ENCODE assay signal across 20 cellular contexts in the genomic region with DNA sequence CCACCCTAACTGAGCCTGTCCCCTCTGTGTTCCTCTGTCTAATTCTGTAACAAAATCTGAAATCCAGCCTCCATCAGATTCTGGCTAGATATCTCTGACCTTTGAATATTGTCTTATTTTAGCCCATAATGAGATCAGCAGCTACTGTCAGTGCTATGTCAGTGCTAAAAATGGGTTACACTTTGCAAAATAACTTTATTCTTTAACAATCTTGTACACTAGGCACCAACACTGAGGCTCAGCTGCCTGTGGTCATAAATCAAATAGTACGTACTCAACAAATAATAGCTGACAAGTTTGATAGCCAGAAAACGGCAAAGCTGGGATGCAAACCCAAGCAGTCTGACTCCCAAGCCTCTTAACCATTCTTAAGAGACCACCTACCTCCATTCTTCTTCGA. TPM values are rescaled to one million over a fixed set of nuclear protein-coding genes. Genes with fewer than 3 reads are reported as not detected.
A peak's percentile ranks its signal among the peaks of the same experiment; 100 is the strongest.
DNase-seq lines count a peak whose midpoint lies in the region; ATAC-seq and TF ChIP-seq lines count a peak whose summit lies in the region.
"Had no signal": no experiment of that assay in that cellular context is flagged by ENCODE, and none has a peak within 500 bp of the region (broad histone marks: within the 10 kb centered on the region; RNA-seq: fewer than 3 reads in every experiment).

No MANE protein-coding gene starts in this region.

- no peak overlapping the region for H4K5ac ChIP-seq in mesendoderm (ENCODE audit: low read length)

- H3K9ac ChIP-seq in fibroblast of lung (ENCODE audit: insufficient read depth, low read length) = no peak overlapping the region
- H3K9ac ChIP-seq in mesendoderm (ENCODE audit: low read length) = no peak overlapping the region
- H3K9ac ChIP-seq: neural progenitor cell had no signal

- no peaks in the 10 kb centered on the region for H3K9me3 ChIP-seq in RWPE2 (ENCODE audit: severe bottlenecking)
- no peaks in the 10 kb centered on the region for H3K9me3 ChIP-seq in fibroblast of lung (ENCODE audit: control insufficient read depth, insufficient read depth, low read depth, low read length)
- H3K9me3 ChIP-seq: Peyer's patch, right atrium auricular region, thoracic aorta had no signal

- H3K27me3 Mint-ChIP-seq in activated CD4-positive, alpha-beta T cell treated with anti-CD3 and anti-CD28 coated beads for 36 hours = no peaks in the 10 kb centered on the region
- H3K27me3 Mint-ChIP-seq: CD4-positive, alpha-beta memory T cell had no signal

- peaks cover 62% of the 10 kb centered on the region for H3K36me3 Mint-ChIP-seq in activated CD4-positive, alpha-beta T cell treated with anti-CD3 and anti-CD28 coated beads for 36 hours (ENCODE audit: low read depth)
- peaks cover 100% of the 10 kb centered on the region for H3K36me3 Mint-ChIP-seq in stimulated activated effector memory CD8-positive, alpha-beta T cell treated with anti-CD3 and anti-CD28 coated beads, Interleukin-12 subunit alpha, Interleukin-12 subunit beta, amount 100 ng/mL, for 72 hours

- H3K79me2 ChIP-seq in fibroblast of lung (ENCODE audit: control insufficient read depth, insufficient read depth, low read length) (no peaks in the 10 kb centered on the region), mesendoderm (ENCODE audit: control insufficient read depth, insufficient read depth, low read length) (no peaks in the 10 kb centered on the region)

- H3K18ac ChIP-seq in mesendoderm (ENCODE audit: low read length) = no peak overlapping the region

- H3K9me3 Mint-ChIP-seq in activated CD4-positive, alpha-beta T cell treated with anti-CD3 and anti-CD28 coated beads for 36 hours (ENCODE audit: low read depth) = no peaks in the 10 kb centered on the region
- H3K9me3 Mint-ChIP-seq in stimulated activated effector memory CD8-positive, alpha-beta T cell treated with anti-CD3 and anti-CD28 coated beads, Interleukin-12 subunit alpha, Interleukin-12 subunit beta, amount 100 ng/mL, for 72 hours = no peaks in the 10 kb centered on the region
- H3K9me3 Mint-ChIP-seq: CD4-positive, alpha-beta memory T cell; neural progenitor cell had no signal

- no peak for DNase-seq in activated CD4-positive, alpha-beta T cell treated with anti-CD3 and anti-CD28 coated beads for 36 hours
- DNase-seq in activated CD4-positive, alpha-beta T cell treated with anti-CD3 and anti-CD28 coated beads, Interleukin-2, amount 50 U/mL, for 4 hours = no peak
- no peak for DNase-seq in RWPE2 (ENCODE audit: low spot score)
- DNase-seq in fibroblast of lung (ENCODE audit: low read depth in 2 of 2) = no peak
- DNase-seq in stimulated activated effector memory CD8-positive, alpha-beta T cell treated with anti-CD3 and anti-CD28 coated beads, Interleukin-12 subunit alpha, Interleukin-12 subunit beta, amount 100 ng/mL, for 72 hours (ENCODE audit: low spot score in 2 of 2) = no peak
- DNase-seq in substantia nigra (lab: John Stamatoyannopoulos, UW) = no peak
- no peak for DNase-seq in mesendoderm
- DNase-seq: CD4-positive, alpha-beta memory T cell; dorsolateral prefrontal cortex; islet precursor cell; Karpas-422; NCI-H1417; NCI-H2171 treated with DMSO at 0.1 percent for 48 hours; NCI-H82; Peyer's patch had no signal

- no peak overlapping the region for H2AK5ac ChIP-seq in mesendoderm (ENCODE audit: low read length)

- H3K4me2 ChIP-seq in fibroblast of lung (ENCODE audit: extremely low read depth, insufficient read depth, low read length) (no peak overlapping the region), mesendoderm (ENCODE audit: low read length) (no peak overlapping the region)
- H3K4me2 ChIP-seq: neural progenitor cell had no signal

- no peak overlapping the region for H2AFZ ChIP-seq in fibroblast of lung (ENCODE audit: low read length)
- H2AFZ ChIP-seq: neural progenitor cell had no signal

- POLR2A ChIA-PET in activated CD4-positive, alpha-beta T cell treated with anti-CD3 and anti-CD28 coated beads for 36 hours (lab: Charles Lee) = interaction anchor here (1.1 kb wide), 1 partner anchor 10 kb away, joined by 3 read pairs; no protein-coding TSS in a partner anchor

- no peak overlapping the region for H2BK15ac ChIP-seq in mesendoderm (replicated peaks; ENCODE audit: low read depth)

- H3K36me3 ChIP-seq in RWPE2 (ENCODE audit: low read depth) (peaks cover 85% of the 10 kb centered on the region), fibroblast of lung (ENCODE audit: control insufficient read depth, insufficient read depth, low read length) (peaks cover 7% of the 10 kb centered on the region), mesendoderm (ENCODE audit: control insufficient read depth, insufficient read depth, low read length) (peaks cover 12% of the 10 kb centered on the region)
- H3K36me3 ChIP-seq: neural progenitor cell had no signal

- H3K27me3 ChIP-seq in RWPE2 (ENCODE audit: insufficient read depth, poor library complexity, severe bottlenecking) (no peaks in the 10 kb centered on the region), fibroblast of lung (ENCODE audit: control insufficient read depth, insufficient read depth, low read length) (no peaks in the 10 kb centered on the region), mesendoderm (ENCODE audit: insufficient read depth, low read length, poor library complexity) (no peaks in the 10 kb centered on the region)
- H3K27me3 ChIP-seq: dorsolateral prefrontal cortex, neural progenitor cell, Peyer's patch, right atrium auricular region had no signal

- CTCF ChIA-PET in activated CD4-positive, alpha-beta T cell treated with anti-CD3 and anti-CD28 coated beads for 36 hours (lab: Charles Lee) = no interaction called here

- intact Hi-C loops in activated CD4-positive, alpha-beta T cell treated with anti-CD3 and anti-CD28 coated beads for 36 hours (cut with DNase I, micrococcal nuclease) = loop anchor here in 1 of 2 experiments (1.0 to 10.0 kb wide), 4 partner anchors 24 to 1257 kb away; no protein-coding TSS in a partner anchor

- no peak overlapping the region for H3K4me3 Mint-ChIP-seq in activated CD4-positive, alpha-beta T cell treated with anti-CD3 and anti-CD28 coated beads for 36 hours
- H3K4me3 Mint-ChIP-seq in stimulated activated effector memory CD8-positive, alpha-beta T cell treated with anti-CD3 and anti-CD28 coated beads, Interleukin-12 subunit alpha, Interleukin-12 subunit beta, amount 100 ng/mL, for 72 hours = no peak overlapping the region
- H3K4me3 Mint-ChIP-seq: CD4-positive, alpha-beta memory T cell; neural progenitor cell had no signal

- peak overlapping the region; percentile 26 for H3K27ac Mint-ChIP-seq in activated CD4-positive, alpha-beta T cell treated with anti-CD3 and anti-CD28 coated beads for 36 hours
- peak overlapping the region; percentile 89 for H3K27ac Mint-ChIP-seq in stimulated activated effector memory CD8-positive, alpha-beta T cell treated with anti-CD3 and anti-CD28 coated beads, Interleukin-12 subunit alpha, Interleukin-12 subunit beta, amount 100 ng/mL, for 72 hours
- H3K27ac Mint-ChIP-seq: neural progenitor cell had no signal

- no peaks in the 10 kb centered on the region for H4K20me1 ChIP-seq in fibroblast of lung (ENCODE audit: control insufficient read depth, extremely low read depth, insufficient read depth, low read length)

- H3K4me3 ChIP-seq in RWPE2 (ENCODE audit: severe bottlenecking) (no peak overlapping the region), fibroblast of lung (replicated peaks in 1 of 4; ENCODE audit: control extremely low read depth in 1 of 4, insufficient read depth in 1 of 4, low read depth in 3 of 4, low read length in 4 of 4) (no peak overlapping the region), mesendoderm (ENCODE audit: low read length) (no peak overlapping the region)
- H3K4me3 ChIP-seq: dorsolateral prefrontal cortex, neural progenitor cell, Peyer's patch, right atrium auricular region, thoracic aorta had no signal

- no peak overlapping the region for H4K8ac ChIP-seq in mesendoderm (ENCODE audit: low read depth, low read length)

- peaks cover 43% of the 10 kb centered on the region for H3K4me1 Mint-ChIP-seq in activated CD4-positive, alpha-beta T cell treated with anti-CD3 and anti-CD28 coated beads for 36 hours
- peaks cover 53% of the 10 kb centered on the region for H3K4me1 Mint-ChIP-seq in stimulated activated effector memory CD8-positive, alpha-beta T cell treated with anti-CD3 and anti-CD28 coated beads, Interleukin-12 subunit alpha, Interleukin-12 subunit beta, amount 100 ng/mL, for 72 hours
- H3K4me1 Mint-ChIP-seq: neural progenitor cell had no signal

- WGBS in mesendoderm (ENCODE audit: extremely low coverage, insufficient coverage, low lambda C conversion rate) = no CpG with 5 or more reads among the region's 3 CpGs

- no peak overlapping the region for H3K23ac ChIP-seq in mesendoderm (ENCODE audit: low read length)

- no peak overlapping the region for H2BK120ac ChIP-seq in mesendoderm (ENCODE audit: low read depth, low read length)

- TF ChIP-seq CTCF in RWPE2 (IDR thresholded peaks at IDR 0.05; ENCODE audit: poor library complexity, severe bottlenecking) (no peak), fibroblast of lung (conservative IDR thresholded peaks at IDR 0.05 in 1 of 2, IDR thresholded peaks at IDR 0.05 in 1 of 2; ENCODE audit: low read depth in 1 of 2, low read length in 2 of 2) (no peak)

- H3K27ac ChIP-seq in RWPE2 (ENCODE audit: poor library complexity, severe bottlenecking) (peak overlapping the region; percentile 98), fibroblast of lung (ENCODE audit: insufficient read depth, low read length) (peak overlapping the region; percentile 88), substantia nigra (ENCODE audit: low read depth, low read length, poor library complexity, severe bottlenecking) (no peak overlapping the region), mesendoderm (ENCODE audit: low read depth, low read length) (no peak overlapping the region)
- H3K27ac ChIP-seq: neural progenitor cell, Peyer's patch, right atrium auricular region, VCaP had no signal

- H3K56ac ChIP-seq in mesendoderm (ENCODE audit: low read length) = no peak overlapping the region

- H2BK5ac ChIP-seq in mesendoderm (ENCODE audit: low read length) = no peak overlapping the region

- H3K4me1 ChIP-seq in RWPE2 (ENCODE audit: insufficient read depth, poor library complexity, severe bottlenecking) (peaks cover 43% of the 10 kb centered on the region), fibroblast of lung (ENCODE audit: control insufficient read depth, extremely low read depth, insufficient read depth, low read length) (peaks cover 34% of the 10 kb centered on the region), mesendoderm (ENCODE audit: control insufficient read depth, low read depth, low read length) (no peaks in the 10 kb centered on the region)
- H3K4me1 ChIP-seq: neural progenitor cell, Peyer's patch had no signal

- no peak for ATAC-seq in activated CD4-positive, alpha-beta T cell treated with anti-CD3 and anti-CD28 coated beads for 36 hours
- ATAC-seq in RWPE2 (ENCODE audit: low read depth) (no peak), HG03442 (IDR thresholded peaks at IDR 0.05; ENCODE audit: unreplicated experiment) (no peak)
- ATAC-seq in stimulated activated effector memory CD8-positive, alpha-beta T cell treated with anti-CD3 and anti-CD28 coated beads, Interleukin-12 subunit alpha, Interleukin-12 subunit beta, amount 100 ng/mL, for 72 hours = no peak

- H3K79me1 ChIP-seq in mesendoderm (ENCODE audit: low read length) = no peaks in the 10 kb centered on the region

- H3K4ac ChIP-seq in mesendoderm (ENCODE audit: low read depth, low read length) = no peak overlapping the region

RNA-seq across cellular contexts. Expression of a gene that starts 22.1 kb away (rescaled TPM):
- total RNA-seq in activated CD4-positive, alpha-beta T cell treated with anti-CD3 and anti-CD28 coated beads for 36 hours = 10 to 100 TPM; 18.3 to 21.5 TPM
- total RNA-seq in fibroblast of lung = 10.3 and 12.6 TPM in 2 replicates
- 11.9 and 12.3 TPM in 2 replicates for polyA plus RNA-seq in fibroblast of lung
- 11.8 and 13.1 TPM in 2 replicates for polyA plus RNA-seq in fibroblast of lung (2012)
- polyA minus RNA-seq in fibroblast of lung (ENCODE audit: low replicate concordance) = 49.1 and 67.8 TPM in 2 replicates
- polyA plus RNA-seq in mesendoderm (2013, experiment 1 of 2) = 9.7 TPM
- 9.1 TPM for polyA plus RNA-seq in mesendoderm (2013, experiment 2 of 2)

RNA-seq across cellular contexts. Expression of a gene that starts 24.1 kb away (rescaled TPM):
- 10 to 100 TPM; 51.9 to 58.5 TPM for total RNA-seq in activated CD4-positive, alpha-beta T cell treated with anti-CD3 and anti-CD28 coated beads for 36 hours
- total RNA-seq in fibroblast of lung = 107 and 120 TPM in 2 replicates
- polyA plus RNA-seq in fibroblast of lung = 194 and 238 TPM in 2 replicates
- polyA plus RNA-seq in fibroblast of lung (2012) = 83.7 and 104 TPM in 2 replicates
- polyA minus RNA-seq in fibroblast of lung (ENCODE audit: low replicate concordance) = 240 and 260 TPM in 2 replicates
- 66.1 TPM for polyA plus RNA-seq in mesendoderm (2013, experiment 1 of 2)
- polyA plus RNA-seq in mesendoderm (2013, experiment 2 of 2) = 66.8 TPM

Comparison
In these comparisons a context has a peak if more than half of its experiments do, and no peak if none do; other contexts are left out.
1. H3K27ac ChIP-seq: peak in RWPE2 (single experiment) and fibroblast of lung (single experiment); none in substantia nigra (single experiment) and mesendoderm (single experiment).